In genomic region chr9:136093995-136094881, GRCh38 we compare ENCODE assay signal across 1 cellular context.
TF ChIP-seq lines count a peak whose summit lies in the region.

No MANE protein-coding gene starts in this region.

TF ChIP-seq in HepG2, 621 proteins besides CTCF, POLR2A, EP300 and RAD21 (continued from another document and continues in another):
- TF ChIP-seq, protein P1, sequence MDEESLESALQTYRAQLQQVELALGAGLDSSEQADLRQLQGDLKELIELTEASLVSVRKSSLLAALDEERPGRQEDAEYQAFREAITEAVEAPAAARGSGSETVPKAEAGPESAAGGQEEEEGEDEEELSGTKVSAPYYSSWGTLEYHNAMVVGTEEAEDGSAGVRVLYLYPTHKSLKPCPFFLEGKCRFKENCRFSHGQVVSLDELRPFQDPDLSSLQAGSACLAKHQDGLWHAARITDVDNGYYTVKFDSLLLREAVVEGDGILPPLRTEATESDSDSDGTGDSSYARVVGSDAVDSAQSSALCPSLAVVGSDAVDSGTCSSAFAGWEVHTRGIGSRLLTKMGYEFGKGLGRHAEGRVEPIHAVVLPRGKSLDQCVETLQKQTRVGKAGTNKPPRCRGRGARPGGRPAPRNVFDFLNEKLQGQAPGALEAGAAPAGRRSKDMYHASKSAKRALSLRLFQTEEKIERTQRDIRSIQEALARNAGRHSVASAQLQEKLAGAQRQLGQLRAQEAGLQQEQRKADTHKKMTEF (CRISPR knock-in tag; IDR thresholded peaks at IDR 0.05) = peak; percentile 17; the same call in 1 of the 2 replicates
- TF ChIP-seq POLR2G (IDR thresholded peaks at IDR 0.05; ENCODE audit: low read depth, low read length) (peak; percentile 68), SOX6 (IDR thresholded peaks at IDR 0.05) (no peak), SOX6 (CRISPR knock-in tag; IDR thresholded peaks at IDR 0.05) (peak; percentile 13; the same call in 1 of the 2 replicates), TAF1 (CRISPR knock-in tag; IDR thresholded peaks at IDR 0.05) (peak; percentile 40; the same call in 1 of the 2 replicates), ZNF569 (CRISPR knock-in tag; IDR thresholded peaks at IDR 0.05; ENCODE audit: borderline replicate concordance) (no peak), ZSCAN31 (CRISPR knock-in tag; IDR thresholded peaks at IDR 0.05; ENCODE audit: low read depth) (peak; percentile 9; the same call in 1 of the 2 replicates), ZNF451 (CRISPR knock-in tag; IDR thresholded peaks at IDR 0.05) (peak; percentile 14; the same call in 1 of the 2 replicates), ZNF777 (CRISPR knock-in tag; IDR thresholded peaks at IDR 0.05) (peak; percentile 70), SNAPC2 (CRISPR knock-in tag; IDR thresholded peaks at IDR 0.05) (peak; percentile 57; the same call in 1 of the 2 replicates), ZNF773 (CRISPR knock-in tag; IDR thresholded peaks at IDR 0.05; ENCODE audit: borderline replicate concordance) (0 out of 2 replicates have a peak, but pooled peaks have one; percentile 20), ASH2L (IDR thresholded peaks at IDR 0.05; ENCODE audit: insufficient read length, low read depth, low read length) (peak; percentile 59), FOXA3 (CRISPR knock-in tag; IDR thresholded peaks at IDR 0.05) (no peak; the same call in 1 of the 2 replicates), ZNF816 (CRISPR knock-in tag; IDR thresholded peaks at IDR 0.05; ENCODE audit: borderline replicate concordance) (0 out of 2 replicates have a peak, but pooled peaks have one; percentile 41), KDM5A (IDR thresholded peaks at IDR 0.05; ENCODE audit: borderline replicate concordance, low read length) (peak; percentile 43; the same call in 1 of the 2 replicates), ZNF547 (CRISPR knock-in tag; IDR thresholded peaks at IDR 0.05) (0 out of 2 replicates have a peak, but pooled peaks have one; percentile 39), TBL1XR1 (IDR thresholded peaks at IDR 0.05; ENCODE audit: borderline replicate concordance, low read length, partially characterized antibody) (no peak), TEAD3 (CRISPR knock-in tag; optimal IDR thresholded peaks at IDR 0.05; ENCODE audit: borderline replicate concordance) (peak; percentile 88), NBN (conservative IDR thresholded peaks at IDR 0.05) (no peak), PCBP1 (IDR thresholded peaks at IDR 0.05; ENCODE audit: borderline replicate concordance, low read depth, low read length) (peak; percentile 88; the same call in 1 of the 2 replicates), ZNF331 (CRISPR knock-in tag; IDR thresholded peaks at IDR 0.05) (peak; percentile 33; the same call in 1 of the 2 replicates), THAP8 (CRISPR knock-in tag; IDR thresholded peaks at IDR 0.05; ENCODE audit: borderline replicate concordance) (peak; percentile 48; the same call in 1 of the 2 replicates), GPN1 (CRISPR knock-in tag; IDR thresholded peaks at IDR 0.05; ENCODE audit: borderline replicate concordance) (no peak), ZNF879 (CRISPR knock-in tag; IDR thresholded peaks at IDR 0.05) (no peak), AGO2 (optimal IDR thresholded peaks at IDR 0.05; ENCODE audit: low read depth, low read length) (peak; percentile 84), ZNF546 (CRISPR knock-in tag; conservative IDR thresholded peaks at IDR 0.05) (0 out of 2 replicates have a peak, but pooled peaks have one; percentile 29), ZNF235 (CRISPR knock-in tag; IDR thresholded peaks at IDR 0.05; ENCODE audit: borderline replicate concordance) (no peak), TFDP1 (CRISPR knock-in tag; IDR thresholded peaks at IDR 0.05; ENCODE audit: borderline replicate concordance) (peak; percentile 61; the same call in 1 of the 2 replicates), SMAD3 (CRISPR knock-in tag; IDR thresholded peaks at IDR 0.05) (peak; percentile 38; the same call in 1 of the 2 replicates), SSRP1 (CRISPR knock-in tag; IDR thresholded peaks at IDR 0.05) (0 out of 2 replicates have a peak, but pooled peaks have one; percentile 10), TP53 (CRISPR knock-in tag; conservative IDR thresholded peaks at IDR 0.05) (no peak), MBD4 (IDR thresholded peaks at IDR 0.05; ENCODE audit: borderline replicate concordance, low read length) (no peak), ETV5 (CRISPR knock-in tag; IDR thresholded peaks at IDR 0.05; ENCODE audit: borderline replicate concordance) (peak; percentile 44; the same call in 1 of the 2 replicates), ZNF354B (CRISPR knock-in tag; IDR thresholded peaks at IDR 0.05) (peak; percentile 68; the same call in 1 of the 2 replicates), RXRA (CRISPR knock-in tag; IDR thresholded peaks at IDR 0.05) (peak; percentile 73), GTF2F1 (IDR thresholded peaks at IDR 0.05; ENCODE audit: low read length) (no peak), SMAD9 (CRISPR knock-in tag; IDR thresholded peaks at IDR 0.05) (0 out of 2 replicates have a peak, but pooled peaks have one; percentile 72), SMARCC2 (IDR thresholded peaks at IDR 0.05) (no peak), ZNF430 (CRISPR knock-in tag; IDR thresholded peaks at IDR 0.05) (peak; percentile 61; the same call in 1 of the 2 replicates), TAF15 (IDR thresholded peaks at IDR 0.05; ENCODE audit: low read depth, low read length, poor library complexity, severe bottlenecking) (peak; percentile 26), ZNF850 (CRISPR knock-in tag; conservative IDR thresholded peaks at IDR 0.05) (0 out of 2 replicates have a peak, but pooled peaks have one; percentile 54), ZNF281 (CRISPR knock-in tag; IDR thresholded peaks at IDR 0.05; ENCODE audit: borderline replicate concordance) (peak; percentile 74; the same call in 1 of the 2 replicates), TOPORS (CRISPR knock-in tag; IDR thresholded peaks at IDR 0.05) (0 out of 2 replicates have a peak, but pooled peaks have one; percentile 58), NFIB (CRISPR knock-in tag; IDR thresholded peaks at IDR 0.05; ENCODE audit: borderline replicate concordance) (no peak), FOXK1 (CRISPR knock-in tag; IDR thresholded peaks at IDR 0.05; ENCODE audit: borderline replicate concordance, low read depth) (0 out of 2 replicates have a peak, but pooled peaks have one; percentile 42), MED8 (CRISPR knock-in tag; IDR thresholded peaks at IDR 0.05; ENCODE audit: insufficient replicate concordance) (no peak), AKAP8 (CRISPR knock-in tag; IDR thresholded peaks at IDR 0.05) (0 out of 2 replicates have a peak, but pooled peaks have one; percentile 24), ZNF563 (CRISPR knock-in tag; IDR thresholded peaks at IDR 0.05) (0 out of 2 replicates have a peak, but pooled peaks have one; percentile 23), ZNF605 (CRISPR knock-in tag; IDR thresholded peaks at IDR 0.05) (peak; percentile 46; the same call in 1 of the 2 replicates)
- TF ChIP-seq, protein P2, sequence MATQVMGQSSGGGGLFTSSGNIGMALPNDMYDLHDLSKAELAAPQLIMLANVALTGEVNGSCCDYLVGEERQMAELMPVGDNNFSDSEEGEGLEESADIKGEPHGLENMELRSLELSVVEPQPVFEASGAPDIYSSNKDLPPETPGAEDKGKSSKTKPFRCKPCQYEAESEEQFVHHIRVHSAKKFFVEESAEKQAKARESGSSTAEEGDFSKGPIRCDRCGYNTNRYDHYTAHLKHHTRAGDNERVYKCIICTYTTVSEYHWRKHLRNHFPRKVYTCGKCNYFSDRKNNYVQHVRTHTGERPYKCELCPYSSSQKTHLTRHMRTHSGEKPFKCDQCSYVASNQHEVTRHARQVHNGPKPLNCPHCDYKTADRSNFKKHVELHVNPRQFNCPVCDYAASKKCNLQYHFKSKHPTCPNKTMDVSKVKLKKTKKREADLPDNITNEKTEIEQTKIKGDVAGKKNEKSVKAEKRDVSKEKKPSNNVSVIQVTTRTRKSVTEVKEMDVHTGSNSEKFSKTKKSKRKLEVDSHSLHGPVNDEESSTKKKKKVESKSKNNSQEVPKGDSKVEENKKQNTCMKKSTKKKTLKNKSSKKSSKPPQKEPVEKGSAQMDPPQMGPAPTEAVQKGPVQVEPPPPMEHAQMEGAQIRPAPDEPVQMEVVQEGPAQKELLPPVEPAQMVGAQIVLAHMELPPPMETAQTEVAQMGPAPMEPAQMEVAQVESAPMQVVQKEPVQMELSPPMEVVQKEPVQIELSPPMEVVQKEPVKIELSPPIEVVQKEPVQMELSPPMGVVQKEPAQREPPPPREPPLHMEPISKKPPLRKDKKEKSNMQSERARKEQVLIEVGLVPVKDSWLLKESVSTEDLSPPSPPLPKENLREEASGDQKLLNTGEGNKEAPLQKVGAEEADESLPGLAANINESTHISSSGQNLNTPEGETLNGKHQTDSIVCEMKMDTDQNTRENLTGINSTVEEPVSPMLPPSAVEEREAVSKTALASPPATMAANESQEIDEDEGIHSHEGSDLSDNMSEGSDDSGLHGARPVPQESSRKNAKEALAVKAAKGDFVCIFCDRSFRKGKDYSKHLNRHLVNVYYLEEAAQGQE (IDR thresholded peaks at IDR 0.05; ENCODE audit: borderline replicate concordance in 1 of 2, low read depth in 1 of 2, low read length in 2 of 2) = no peak
- TF ChIP-seq, protein P3, sequence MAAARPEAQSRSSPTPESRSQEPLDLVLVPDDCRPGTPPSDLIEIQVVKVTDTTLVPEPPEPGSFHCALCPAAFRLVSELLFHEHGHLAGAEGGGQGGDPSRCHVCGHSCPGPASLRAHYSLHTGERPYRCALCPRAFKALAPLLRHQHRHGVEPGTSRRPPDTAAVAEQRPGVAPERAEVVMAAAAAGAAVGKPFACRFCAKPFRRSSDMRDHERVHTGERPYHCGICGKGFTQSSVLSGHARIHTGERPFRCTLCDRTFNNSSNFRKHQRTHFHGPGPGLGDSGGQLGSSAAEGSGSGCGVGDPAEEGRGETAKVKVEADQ (CRISPR knock-in tag; IDR thresholded peaks at IDR 0.05; ENCODE audit: borderline replicate concordance) = peak; percentile 61; the same call in 1 of the 2 replicates
- TF ChIP-seq, protein P4, sequence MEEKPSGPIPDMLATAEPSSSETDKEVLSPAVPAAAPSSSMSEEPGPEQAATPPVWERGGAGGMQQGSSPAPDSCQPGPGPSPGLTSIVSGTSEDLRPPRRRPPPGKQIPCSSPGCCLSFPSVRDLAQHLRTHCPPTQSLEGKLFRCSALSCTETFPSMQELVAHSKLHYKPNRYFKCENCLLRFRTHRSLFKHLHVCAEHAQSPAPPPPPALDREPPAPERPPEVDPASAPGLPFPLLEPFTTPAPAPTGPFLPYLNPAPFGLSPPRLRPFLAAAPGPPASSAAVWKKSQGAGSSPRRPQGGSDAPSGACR (CRISPR knock-in tag; IDR thresholded peaks at IDR 0.05) = no peak
- TF ChIP-seq, protein P5, sequence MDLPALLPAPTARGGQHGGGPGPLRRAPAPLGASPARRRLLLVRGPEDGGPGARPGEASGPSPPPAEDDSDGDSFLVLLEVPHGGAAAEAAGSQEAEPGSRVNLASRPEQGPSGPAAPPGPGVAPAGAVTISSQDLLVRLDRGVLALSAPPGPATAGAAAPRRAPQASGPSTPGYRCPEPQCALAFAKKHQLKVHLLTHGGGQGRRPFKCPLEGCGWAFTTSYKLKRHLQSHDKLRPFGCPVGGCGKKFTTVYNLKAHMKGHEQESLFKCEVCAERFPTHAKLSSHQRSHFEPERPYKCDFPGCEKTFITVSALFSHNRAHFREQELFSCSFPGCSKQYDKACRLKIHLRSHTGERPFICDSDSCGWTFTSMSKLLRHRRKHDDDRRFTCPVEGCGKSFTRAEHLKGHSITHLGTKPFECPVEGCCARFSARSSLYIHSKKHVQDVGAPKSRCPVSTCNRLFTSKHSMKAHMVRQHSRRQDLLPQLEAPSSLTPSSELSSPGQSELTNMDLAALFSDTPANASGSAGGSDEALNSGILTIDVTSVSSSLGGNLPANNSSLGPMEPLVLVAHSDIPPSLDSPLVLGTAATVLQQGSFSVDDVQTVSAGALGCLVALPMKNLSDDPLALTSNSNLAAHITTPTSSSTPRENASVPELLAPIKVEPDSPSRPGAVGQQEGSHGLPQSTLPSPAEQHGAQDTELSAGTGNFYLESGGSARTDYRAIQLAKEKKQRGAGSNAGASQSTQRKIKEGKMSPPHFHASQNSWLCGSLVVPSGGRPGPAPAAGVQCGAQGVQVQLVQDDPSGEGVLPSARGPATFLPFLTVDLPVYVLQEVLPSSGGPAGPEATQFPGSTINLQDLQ (CRISPR knock-in tag; IDR thresholded peaks at IDR 0.05) = peak; percentile 69; the same call in 1 of the 2 replicates
